ENCODE assay signal across 20 cellular contexts in genomic region chr5:172828911-172829431, GRCh38. TPM values are rescaled to one million over a fixed set of nuclear protein-coding genes. Genes with fewer than 3 reads are reported as not detected.
A peak's percentile ranks its signal among the peaks of the same experiment; 100 is the strongest.
DNase-seq lines count a peak whose midpoint lies in the region; ATAC-seq and TF ChIP-seq lines count a peak whose summit lies in the region.
"Had no signal": no experiment of that assay in that cellular context is flagged by ENCODE, and none has a peak within 500 bp of the region (broad histone marks: within the 10 kb centered on the region; RNA-seq: fewer than 3 reads in every experiment).

No MANE protein-coding gene starts in this region.

- TF ChIP-seq CTCF in osteoblast (IDR thresholded peaks at IDR 0.05; ENCODE audit: extremely low read depth, low read depth, low read length), result no peak

- H3K27ac ChIP-seq in ACC112 (ENCODE audit: low read depth, low read length) (peak overlapping the region; percentile 98), KOPT-K1 (ENCODE audit: low read depth, low read length, poor library complexity, severe bottlenecking) (peak overlapping the region; percentile 43), osteoblast (ENCODE audit: low read depth, low read length) (peak overlapping the region; percentile 72)

- H3K4me1 ChIP-seq in ACC112 (ENCODE audit: control insufficient read depth, insufficient read depth, low read length, unreplicated experiment), result peaks cover 45% of the 10 kb centered on the region
- H3K4me1 ChIP-seq in osteoblast (ENCODE audit: insufficient read depth, low read length), result peaks cover 39% of the 10 kb centered on the region
- H3K4me1 ChIP-seq: HAP-1 had no signal

- no peaks in the 10 kb centered on the region for H3K79me2 ChIP-seq in ACC112 (ENCODE audit: control insufficient read depth, insufficient read depth, low read length, unreplicated experiment)
- H3K79me2 ChIP-seq in osteoblast (ENCODE audit: insufficient read depth, low read length), result no peaks in the 10 kb centered on the region

- H3K4me3 ChIP-seq in ACC112 (ENCODE audit: low read depth, low read length), result no peak overlapping the region
- no peak overlapping the region for H3K4me3 ChIP-seq in osteoblast (ENCODE audit: insufficient read depth, low read length)
- H3K4me3 ChIP-seq: GM12878, HAP-1 had no signal

- peaks cover 7% of the 10 kb centered on the region for H3K9me3 Mint-ChIP-seq in activated CD8-positive, alpha-beta memory T cell treated with anti-CD3 and anti-CD28 coated beads, Interleukin-2, amount 10 ng/mL, durations not matched to agents 7 days and 5 days (ENCODE audit: low read depth)

- H3K4me1 Mint-ChIP-seq in activated CD8-positive, alpha-beta memory T cell treated with anti-CD3 and anti-CD28 coated beads, Interleukin-2, amount 10 ng/mL, durations not matched to agents 7 days and 5 days, result peaks cover 14% of the 10 kb centered on the region

- H2AFZ ChIP-seq in ACC112 (ENCODE audit: low read length, unreplicated experiment), result peak overlapping the region; percentile 34
- H2AFZ ChIP-seq in osteoblast (ENCODE audit: low read length), result peak overlapping the region; percentile 52

- H3K36me3 ChIP-seq in ACC112 (ENCODE audit: insufficient read depth, low read length) (no peaks in the 10 kb centered on the region), KOPT-K1 (ENCODE audit: insufficient read depth, low read length) (no peaks in the 10 kb centered on the region), osteoblast (ENCODE audit: insufficient read depth, low read length) (no peaks in the 10 kb centered on the region)
- H3K36me3 ChIP-seq: HAP-1 had no signal

- no peak overlapping the region for H3K27ac Mint-ChIP-seq in activated CD8-positive, alpha-beta memory T cell treated with anti-CD3 and anti-CD28 coated beads, Interleukin-2, amount 10 ng/mL, durations not matched to agents 7 days and 5 days
- H3K27ac Mint-ChIP-seq: stimulated activated naive CD8-positive, alpha-beta T cell treated with anti-CD3 and anti-CD28 coated beads, Interleukin-15, Interleukin-2, amounts not matched to agents 100 ng/mL and 50 ng/mL, for 24 hours had no signal

- no peak overlapping the region for H3K4me3 Mint-ChIP-seq in activated CD8-positive, alpha-beta memory T cell treated with anti-CD3 and anti-CD28 coated beads, Interleukin-2, amount 10 ng/mL, durations not matched to agents 7 days and 5 days
- H3K4me3 Mint-ChIP-seq: CD4-positive, alpha-beta memory T cell; effector memory CD8-positive, alpha-beta T cell; stimulated activated naive CD8-positive, alpha-beta T cell treated with anti-CD3 and anti-CD28 coated beads, Interleukin-15, Interleukin-2, amounts not matched to agents 100 ng/mL and 50 ng/mL, for 24 hours had no signal

- H3K36me3 Mint-ChIP-seq in activated CD8-positive, alpha-beta memory T cell treated with anti-CD3 and anti-CD28 coated beads, Interleukin-2, amount 10 ng/mL, durations not matched to agents 7 days and 5 days, result peaks cover 2% of the 10 kb centered on the region

- CTCF ChIA-PET in activated CD8-positive, alpha-beta memory T cell treated with anti-CD3 and anti-CD28 coated beads, Interleukin-2, amount 10 ng/mL, durations not matched to agents 7 days and 5 days (lab: Charles Lee), result interaction anchor here (1.1 kb wide), 1 partner anchor 9 kb away, joined by 3 read pairs; no protein-coding TSS in a partner anchor

- no peaks in the 10 kb centered on the region for H3K27me3 Mint-ChIP-seq in activated CD8-positive, alpha-beta memory T cell treated with anti-CD3 and anti-CD28 coated beads, Interleukin-2, amount 10 ng/mL, durations not matched to agents 7 days and 5 days
- H3K27me3 Mint-ChIP-seq: CD4-positive, alpha-beta memory T cell; effector memory CD8-positive, alpha-beta T cell; stimulated activated naive CD8-positive, alpha-beta T cell treated with anti-CD3 and anti-CD28 coated beads, Interleukin-15, Interleukin-2, amounts not matched to agents 100 ng/mL and 50 ng/mL, for 24 hours had no signal

- H3K27me3 ChIP-seq in ACC112 (ENCODE audit: insufficient read depth, low read length) (no peaks in the 10 kb centered on the region), osteoblast (ENCODE audit: insufficient read depth, low read length) (no peaks in the 10 kb centered on the region)

- peaks cover 20% of the 10 kb centered on the region for H3K9me3 ChIP-seq in KOPT-K1 (ENCODE audit: insufficient read depth, low read length, poor library complexity, severe bottlenecking)
- H3K9me3 ChIP-seq in osteoblast (ENCODE audit: low read depth, low read length), result no peaks in the 10 kb centered on the region

- ATAC-seq in activated CD8-positive, alpha-beta memory T cell treated with anti-CD3 and anti-CD28 coated beads, Interleukin-2, amount 10 ng/mL, durations not matched to agents 7 days and 5 days, result no peak
- ATAC-seq in GM19023 (IDR thresholded peaks at IDR 0.05; ENCODE audit: unreplicated experiment), result no peak
- ATAC-seq in SK-N-SH treated with all-trans-retinoic acid at 6 μM for 48 hours, result no peak
- ATAC-seq: effector memory CD8-positive, alpha-beta T cell; GM12878; left ventricle myocardium superior; right cardiac atrium had no signal

- H3K4me2 ChIP-seq in osteoblast (ENCODE audit: insufficient read depth, low read length), result peak overlapping the region; percentile 4

- DNase-seq in brain pericyte (ENCODE audit: low read depth, low spot score) (peak; percentile 87), osteoblast (ENCODE audit: insufficient read length, low spot score, missing footprints) (no peak)
- no peak for DNase-seq in stimulated activated CD4-positive, alpha-beta T cell treated with anti-CD3 and anti-CD28 coated beads, Interleukin-4, amount 100 ng/mL, for 24 hours
- DNase-seq in activated CD8-positive, alpha-beta memory T cell treated with anti-CD3 and anti-CD28 coated beads, Interleukin-2, amount 10 ng/mL, durations not matched to agents 7 days and 5 days, result no peak
- DNase-seq: CD4-positive, alpha-beta memory T cell; effector memory CD8-positive, alpha-beta T cell; left ventricle myocardium superior; MV-4-11; NCI-H187 treated with DMSO at 0.1 percent for 48 hours; NCI-H446; right cardiac atrium; RPMI8226; stimulated activated CD4-positive, alpha-beta T cell treated with anti-CD3 and anti-CD28 coated beads, Interleukin-2, amount 100 ng/mL, for 24 hours had no signal

- no peaks in the 10 kb centered on the region for H4K20me1 ChIP-seq in osteoblast (ENCODE audit: insufficient read depth, low read length)

TF ChIP-seq in SK-N-SH treated with all-trans-retinoic acid at 6 μM for 48 hours, 23 proteins besides CTCF, POLR2A, EP300 and RAD21:
- TF ChIP-seq POU6F1 (CRISPR knock-in tag; IDR thresholded peaks at IDR 0.05; ENCODE audit: borderline replicate concordance, low read depth) (no peak), ZNF8 (CRISPR knock-in tag; IDR thresholded peaks at IDR 0.05) (no peak), SNAI2 (CRISPR knock-in tag; IDR thresholded peaks at IDR 0.05) (no peak), TOX (CRISPR knock-in tag; IDR thresholded peaks at IDR 0.05; ENCODE audit: borderline replicate concordance) (no peak), ISL1 (CRISPR knock-in tag; IDR thresholded peaks at IDR 0.05) (no peak)
- TF ChIP-seq, protein P1, sequence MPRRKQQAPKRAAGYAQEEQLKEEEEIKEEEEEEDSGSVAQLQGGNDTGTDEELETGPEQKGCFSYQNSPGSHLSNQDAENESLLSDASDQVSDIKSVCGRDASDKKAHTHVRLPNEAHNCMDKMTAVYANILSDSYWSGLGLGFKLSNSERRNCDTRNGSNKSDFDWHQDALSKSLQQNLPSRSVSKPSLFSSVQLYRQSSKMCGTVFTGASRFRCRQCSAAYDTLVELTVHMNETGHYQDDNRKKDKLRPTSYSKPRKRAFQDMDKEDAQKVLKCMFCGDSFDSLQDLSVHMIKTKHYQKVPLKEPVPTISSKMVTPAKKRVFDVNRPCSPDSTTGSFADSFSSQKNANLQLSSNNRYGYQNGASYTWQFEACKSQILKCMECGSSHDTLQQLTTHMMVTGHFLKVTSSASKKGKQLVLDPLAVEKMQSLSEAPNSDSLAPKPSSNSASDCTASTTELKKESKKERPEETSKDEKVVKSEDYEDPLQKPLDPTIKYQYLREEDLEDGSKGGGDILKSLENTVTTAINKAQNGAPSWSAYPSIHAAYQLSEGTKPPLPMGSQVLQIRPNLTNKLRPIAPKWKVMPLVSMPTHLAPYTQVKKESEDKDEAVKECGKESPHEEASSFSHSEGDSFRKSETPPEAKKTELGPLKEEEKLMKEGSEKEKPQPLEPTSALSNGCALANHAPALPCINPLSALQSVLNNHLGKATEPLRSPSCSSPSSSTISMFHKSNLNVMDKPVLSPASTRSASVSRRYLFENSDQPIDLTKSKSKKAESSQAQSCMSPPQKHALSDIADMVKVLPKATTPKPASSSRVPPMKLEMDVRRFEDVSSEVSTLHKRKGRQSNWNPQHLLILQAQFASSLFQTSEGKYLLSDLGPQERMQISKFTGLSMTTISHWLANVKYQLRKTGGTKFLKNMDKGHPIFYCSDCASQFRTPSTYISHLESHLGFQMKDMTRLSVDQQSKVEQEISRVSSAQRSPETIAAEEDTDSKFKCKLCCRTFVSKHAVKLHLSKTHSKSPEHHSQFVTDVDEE (CRISPR knock-in tag; IDR thresholded peaks at IDR 0.05), result no peak

RNA-seq across cellular contexts. Expression of gene ERGIC1, which starts 5.1 kb away (rescaled TPM):
- 109 and 128 TPM in 2 replicates for total RNA-seq in osteoblast
- total RNA-seq in activated CD8-positive, alpha-beta memory T cell treated with anti-CD3 and anti-CD28 coated beads, Interleukin-2, amount 10 ng/mL, durations not matched to agents 7 days and 5 days, result 10 to 100 TPM; 30.9 to 34.7 TPM

RNA-seq across cellular contexts. Expression of gene DUSP1, which starts 58.0 kb away (rescaled TPM):
- 69.2 and 74.6 TPM in 2 replicates for total RNA-seq in osteoblast
- 10 to 100 TPM in 1 of 2 experiments, 1 to 10 TPM in 1; 6.5 to 32.5 TPM for total RNA-seq in activated CD8-positive, alpha-beta memory T cell treated with anti-CD3 and anti-CD28 coated beads, Interleukin-2, amount 10 ng/mL, durations not matched to agents 7 days and 5 days

Comparison
In these comparisons a context has a peak if more than half of its experiments do, and no peak if none do; other contexts are left out.
1. H3K27ac ChIP-seq: peak in every context shown above with its lines; median percentile 98 in ACC112; 72 in osteoblast; 43 in KOPT-K1.